8 cellular contexts compared by ENCODE assay signal in the genomic region with DNA sequence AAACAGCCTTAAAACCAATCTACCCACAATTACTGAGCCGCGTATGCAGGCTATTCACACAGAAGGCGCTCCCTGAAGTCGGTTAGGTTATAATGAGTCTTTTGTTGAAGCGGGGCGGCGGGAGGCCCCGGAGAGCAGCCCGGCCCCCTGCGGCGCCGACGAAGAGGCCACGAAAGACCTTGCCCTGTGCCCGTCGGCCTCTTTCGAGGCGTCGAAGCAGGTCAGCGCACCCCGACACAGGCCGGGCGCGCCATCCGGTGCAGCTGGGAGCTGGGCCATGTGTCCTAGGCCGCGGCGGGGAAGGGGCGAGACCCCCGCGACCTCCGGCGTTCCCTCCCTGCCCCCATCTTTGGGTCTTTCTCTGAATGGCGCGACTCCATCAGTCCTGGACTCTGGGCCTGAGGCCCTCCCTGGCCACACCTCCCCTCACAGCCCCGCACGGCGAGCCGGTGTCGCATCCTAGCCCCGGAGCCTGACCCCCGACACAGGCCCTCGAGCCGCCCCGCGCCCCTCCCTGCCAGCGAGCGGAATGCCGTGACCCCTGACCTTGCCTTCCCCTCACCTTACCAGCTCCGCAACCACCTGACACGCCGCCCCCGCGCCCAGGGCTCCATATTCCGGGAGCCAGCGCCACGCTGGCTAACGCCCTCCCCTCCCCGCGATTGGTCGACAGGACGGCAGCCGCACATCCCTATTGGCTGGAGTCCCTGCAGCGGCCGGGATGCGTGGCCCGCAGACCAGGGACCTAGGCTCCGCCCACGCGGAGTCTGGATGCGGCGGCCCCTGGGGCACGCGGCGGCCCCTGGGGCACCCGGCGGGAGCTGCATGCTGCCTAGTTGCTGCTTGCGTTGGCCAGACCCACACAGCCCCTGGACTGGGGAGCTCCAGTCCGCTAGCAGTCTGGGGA. TPM values are rescaled to one million over a fixed set of nuclear protein-coding genes. Genes with fewer than 3 reads are reported as not detected.
A peak's percentile ranks its signal among the peaks of the same experiment; 100 is the strongest.
DNase-seq lines count a peak whose midpoint lies in the region; ATAC-seq, FAIRE-seq and TF ChIP-seq lines count a peak whose summit lies in the region.

TSS of gene SLC11A2 (minus strand) at position 637 of the 907 bp plus-strand sequence. CDS start 15,656 bp downstream, outside the sequence.

- no peaks in the 10 kb centered on the region for H3K9me3 Mint-ChIP-seq in WTC11

- peak; percentile 99 for DNase-seq in AG08395 (ENCODE audit: low spot score)
- DNase-seq in NCI-H226 = peak; percentile 96
- DNase-seq in WTC11 (ENCODE audit: low spot score) = peak; percentile 97
- DNase-seq in bronchial epithelial cell (ENCODE audit: low read depth) = peak; percentile 85
- DNase-seq in iPS-NIHi7 (ENCODE audit: extremely low spot score) = peak; percentile 99
- DNase-seq in smooth muscle cell (lab: John Stamatoyannopoulos, UW; ENCODE audit: unreplicated experiment) = peak; percentile 78

- peaks cover 24% of the 10 kb centered on the region for H3K4me1 ChIP-seq in smooth muscle cell (ENCODE audit: low read depth)

- no peaks in the 10 kb centered on the region for H3K9me3 ChIP-seq in smooth muscle cell (replicated peaks; ENCODE audit: low read depth)

- H3K4me2 ChIP-seq in smooth muscle cell = peak within 1 kb of the TSS; percentile 95

- peaks cover 9% of the 10 kb centered on the region for H3F3A ChIP-seq in smooth muscle cell (ENCODE audit: low read depth)

- H4K20me1 ChIP-seq in smooth muscle cell (ENCODE audit: low read depth) = peaks cover 13% of the 10 kb centered on the region

- H3K79me2 ChIP-seq in smooth muscle cell (ENCODE audit: low read depth) = peaks cover 42% of the 10 kb centered on the region

- TF ChIP-seq CTCF in WTC11 (IDR thresholded peaks at IDR 0.05) (no peak), bronchial epithelial cell (IDR thresholded peaks at IDR 0.05; ENCODE audit: insufficient read depth, low read length, severe bottlenecking) (no peak), smooth muscle cell (IDR thresholded peaks at IDR 0.05; ENCODE audit: borderline replicate concordance, insufficient read depth, poor library complexity, severe bottlenecking) (no peak)

- FAIRE-seq in bronchial epithelial cell (lab: Jason Lieb, UNC) = no peak

- H3K36me3 Mint-ChIP-seq in WTC11 = no peaks in the 10 kb centered on the region

- H3K4me3 ChIP-seq in bronchial epithelial cell (ENCODE audit: low read depth, low read length) = peak within 1 kb of the TSS; percentile 67
- peak within 1 kb of the TSS; percentile 62 for H3K4me3 ChIP-seq in smooth muscle cell

- WGBS in smooth muscle cell (ENCODE audit: low lambda C conversion rate) = 1% methylated on average over 56 of the region's 79 CpGs

- H3K9ac ChIP-seq in smooth muscle cell (ENCODE audit: low read depth) = peak within 1 kb of the TSS; percentile 84

- peak within 1 kb of the TSS; percentile 97 for H3K27ac ChIP-seq in smooth muscle cell (ENCODE audit: low read depth)

- H3K36me3 ChIP-seq in bronchial epithelial cell (ENCODE audit: control insufficient read depth, insufficient read depth, low read length) (peaks cover under 1% of the 10 kb centered on the region), smooth muscle cell (ENCODE audit: low read depth) (no peaks in the 10 kb centered on the region)

- peak within 1 kb of the TSS; percentile 93 for H3K27ac Mint-ChIP-seq in WTC11

- ATAC-seq in GM18909 (IDR thresholded peaks at IDR 0.05; ENCODE audit: poor library complexity, unreplicated experiment) (peak; percentile 93), HG03175 (IDR thresholded peaks at IDR 0.05; ENCODE audit: unreplicated experiment) (peak; percentile 87), WTC11 (peak; percentile 94)

- POLR2A ChIA-PET in WTC11 (lab: Charles Lee) = interaction anchor here (0.6 to 2.2 kb wide), 10 partner anchors 14 to 1408 kb away, joined by 3 to 9 read pairs (median 4); partner anchors contain the start of genes ATF1, BIN2 and CSRNP2

- H3K4me1 Mint-ChIP-seq in WTC11 = peaks cover 47% of the 10 kb centered on the region

- CTCF ChIA-PET in WTC11 (lab: Charles Lee) = interaction anchor here (0.5 to 4.7 kb wide), 15 partner anchors 13 to 326 kb away, joined by 3 to 55 read pairs (median 4); partner anchors contain the start of gene ATF1

- no peaks in the 10 kb centered on the region for H3K27me3 Mint-ChIP-seq in WTC11 (ENCODE audit: low read depth)

- H3K27me3 ChIP-seq in bronchial epithelial cell (ENCODE audit: control insufficient read depth, insufficient read depth, low read length) (no peaks in the 10 kb centered on the region), smooth muscle cell (ENCODE audit: low read depth) (no peaks in the 10 kb centered on the region)

- peak within 1 kb of the TSS; percentile 87 for H3K4me3 Mint-ChIP-seq in WTC11

- peak within 1 kb of the TSS; percentile 82 for H2AFZ ChIP-seq in smooth muscle cell (ENCODE audit: low read depth)

TF ChIP-seq in WTC11, 78 proteins besides CTCF, POLR2A, EP300 and RAD21 (continues in another document):
- TF ChIP-seq FOXK1 (CRISPR knock-in tag; IDR thresholded peaks at IDR 0.05) = peak; percentile 44
- TF ChIP-seq, protein P1, sequence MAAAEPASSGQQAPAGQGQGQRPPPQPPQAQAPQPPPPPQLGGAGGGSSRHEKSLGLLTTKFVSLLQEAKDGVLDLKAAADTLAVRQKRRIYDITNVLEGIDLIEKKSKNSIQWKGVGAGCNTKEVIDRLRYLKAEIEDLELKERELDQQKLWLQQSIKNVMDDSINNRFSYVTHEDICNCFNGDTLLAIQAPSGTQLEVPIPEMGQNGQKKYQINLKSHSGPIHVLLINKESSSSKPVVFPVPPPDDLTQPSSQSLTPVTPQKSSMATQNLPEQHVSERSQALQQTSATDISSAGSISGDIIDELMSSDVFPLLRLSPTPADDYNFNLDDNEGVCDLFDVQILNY (CRISPR knock-in tag; IDR thresholded peaks at IDR 0.05) = peak; percentile 89
- TF ChIP-seq SOX15 (CRISPR knock-in tag; IDR thresholded peaks at IDR 0.05) = no peak
- peak; percentile 87 for TF ChIP-seq SP1 (CRISPR knock-in tag; conservative IDR thresholded peaks at IDR 0.05)
- TF ChIP-seq, protein P2, sequence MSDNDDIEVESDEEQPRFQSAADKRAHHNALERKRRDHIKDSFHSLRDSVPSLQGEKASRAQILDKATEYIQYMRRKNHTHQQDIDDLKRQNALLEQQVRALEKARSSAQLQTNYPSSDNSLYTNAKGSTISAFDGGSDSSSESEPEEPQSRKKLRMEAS (CRISPR knock-in tag; IDR thresholded peaks at IDR 0.05) = peak; percentile 91
- no peak for TF ChIP-seq AR (CRISPR knock-in tag; IDR thresholded peaks at IDR 0.05)
- TF ChIP-seq ZNF138 (CRISPR knock-in tag; conservative IDR thresholded peaks at IDR 0.05) = no peak
- no peak for TF ChIP-seq OVOL2 (CRISPR knock-in tag; IDR thresholded peaks at IDR 0.05; ENCODE audit: borderline replicate concordance)
- peak; percentile 38; the same call in 1 of the 2 replicates for TF ChIP-seq GABPB1 (CRISPR knock-in tag; IDR thresholded peaks at IDR 0.05)
- TF ChIP-seq USF1 (CRISPR knock-in tag; IDR thresholded peaks at IDR 0.05) = peak; percentile 81
- TF ChIP-seq E2F1 (CRISPR knock-in tag; IDR thresholded peaks at IDR 0.05) = no peak

RNA-seq across cellular contexts. Expression of gene SLC11A2, which starts in this region (rescaled TPM):
- 48.6 to 58.0 TPM (median 54.6 TPM) in 3 replicates for total RNA-seq in WTC11 (2021)
- total RNA-seq in bronchial epithelial cell = 42.5 and 42.9 TPM in 2 replicates
- 31.3 and 52.9 TPM in 2 replicates for total RNA-seq in smooth muscle cell
- polyA plus RNA-seq in smooth muscle cell = 22.9 and 26.5 TPM in 2 replicates

Comparison
In these comparisons a context has a peak if more than half of its experiments do, and no peak if none do; other contexts are left out.
1. Peak in every context shown above with its lines: DNase-seq, ATAC-seq, H3K4me3 ChIP-seq and H3K27ac ChIP-seq.